In genomic region chr11:74380746-74381439, GRCh38 we compare ENCODE assay signal across 13 cellular contexts. TPM values are rescaled to one million over a fixed set of nuclear protein-coding genes. Genes with fewer than 3 reads are reported as not detected.
DNase-seq lines count a peak whose midpoint lies in the region; TF ChIP-seq lines count a peak whose summit lies in the region.
"Had no signal": no experiment of that assay in that cellular context is flagged by ENCODE, and none has a peak within 500 bp of the region (broad histone marks: within the 10 kb centered on the region; RNA-seq: fewer than 3 reads in every experiment).

No MANE protein-coding gene starts in this region.

- no peak for TF ChIP-seq CTCF in brain microvascular endothelial cell (IDR thresholded peaks at IDR 0.05; ENCODE audit: low read depth, low read length, missing control alignments)

- in situ Hi-C loops in ACHN (cut with HindIII; ENCODE audit: low pct_ligation_motif_present, low pct_unique_long_range_greater_than_20kb, low sequenced_read_pairs) (no loop called here), brain microvascular endothelial cell (cut with HindIII; ENCODE audit: low pct_ligation_motif_present, low sequenced_read_pairs) (no loop called here)

- H3K36me3 ChIP-seq in brain microvascular endothelial cell (replicated peaks): no peaks in the 10 kb centered on the region
- H3K36me3 ChIP-seq: right atrium auricular region had no signal

- peak; percentile 3 for DNase-seq in ACHN
- peak; percentile 22 for DNase-seq in HK-2 (ENCODE audit: unreplicated experiment)
- peak; percentile 17 to 24 for DNase-seq in NCI-H526 (lab: John Stamatoyannopoulos, UW)
- DNase-seq in brain microvascular endothelial cell: peak; percentile 2
- DNase-seq in NOMO-1 (lab: John Stamatoyannopoulos, UW; ENCODE audit: unreplicated experiment in 2 of 2): no peak
- no peak for DNase-seq in OCI-M2 (lab: John Stamatoyannopoulos, UW; ENCODE audit: unreplicated experiment)
- DNase-seq in retina: no peak
- no peak for DNase-seq in cardiac septum (ENCODE audit: low spot score)
- DNase-seq: activated CD8-positive, alpha-beta memory T cell treated with anti-CD3 and anti-CD28 coated beads, Interleukin-2, amount 50 U/mL, for 4 hours; erythroblast; IMR-90; trophoblast cell had no signal

- H3K4me3 ChIP-seq in brain microvascular endothelial cell (ENCODE audit: low read depth, low read length): no peak overlapping the region
- H3K4me3 ChIP-seq: right atrium auricular region had no signal

- H3K27me3 ChIP-seq in brain microvascular endothelial cell (replicated peaks): no peaks in the 10 kb centered on the region
- H3K27me3 ChIP-seq: right atrium auricular region had no signal

- H3K27ac ChIP-seq in brain microvascular endothelial cell: no peak overlapping the region
- H3K27ac ChIP-seq: right atrium auricular region had no signal

- intact Hi-C loops in cardiac septum (cut with DNase I): no loop called here

RNA-seq across cellular contexts. Expression of gene PGM2L1, which starts 17.3 kb away (rescaled TPM):
- total RNA-seq in cardiac septum: 1.8 TPM

Comparison
In these comparisons a context has a peak if more than half of its experiments do, and no peak if none do; other contexts are left out.
1. DNase-seq: peak in ACHN (single experiment), HK-2 (single experiment), NCI-H526 (2 of 2) and brain microvascular endothelial cell (single experiment); none in NOMO-1 (0 of 2), OCI-M2 (single experiment), retina (single experiment) and cardiac septum (single experiment).